In the genomic region with DNA sequence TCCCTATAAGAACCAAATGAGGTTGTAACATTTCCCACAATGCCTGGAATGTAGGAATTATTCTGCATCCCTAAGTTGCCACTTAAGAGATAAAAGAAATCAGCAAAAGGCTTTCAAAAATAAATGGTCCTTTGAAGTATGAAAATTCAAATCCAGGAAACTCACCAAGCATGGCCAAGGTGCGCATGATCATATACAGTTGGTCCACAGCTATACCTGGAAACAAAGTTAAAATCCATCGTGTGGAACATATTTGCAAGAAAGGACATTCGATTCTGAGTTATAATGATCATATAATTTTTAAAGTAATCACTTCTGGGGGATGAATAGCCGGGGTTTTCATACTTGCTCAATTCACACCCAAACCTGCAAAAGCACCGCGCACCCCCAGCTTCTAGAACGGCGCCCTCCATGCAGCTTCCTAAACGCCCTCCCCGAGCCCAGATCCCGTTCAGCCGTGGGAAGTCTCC, we compare ENCODE assay signal across 8 cellular contexts. TPM values are rescaled to one million over a fixed set of nuclear protein-coding genes. Genes with fewer than 3 reads are reported as not detected.
DNase-seq lines count a peak whose midpoint lies in the region; ATAC-seq, FAIRE-seq and TF ChIP-seq lines count a peak whose summit lies in the region.

No MANE protein-coding gene starts in this region.

- no peaks in the 10 kb centered on the region for H3K9me3 ChIP-seq in astrocyte (ENCODE audit: insufficient read depth, low read depth, low read length)

- peak overlapping the region; percentile 92 for H3K9ac ChIP-seq in astrocyte (ENCODE audit: low read length)

- intact Hi-C loops in lower leg skin (cut with DNase I; ENCODE audit: low total_unique reads) = no loop called here

- H3K27ac ChIP-seq in astrocyte (ENCODE audit: low read depth, low read length) = peak overlapping the region; percentile 78

- no peak for FAIRE-seq in astrocyte (lab: Jason Lieb, UNC)

- H3K27ac Mint-ChIP-seq in activated naive CD4-positive, alpha-beta T cell treated with anti-CD3 and anti-CD28 coated beads, Interleukin-2, amount 50 U/mL, for 24 hours = peak overlapping the region; percentile 59
- peak overlapping the region; percentile 91 for H3K27ac Mint-ChIP-seq in astrocyte (ENCODE audit: unreplicated experiment)
- peak overlapping the region; percentile 81 for H3K27ac Mint-ChIP-seq in type B pancreatic cell

- no peak for DNase-seq in activated naive CD4-positive, alpha-beta T cell (lab: John Stamatoyannopoulos, UW)
- no peak for DNase-seq in astrocyte (ENCODE audit: low read depth)
- no peak for DNase-seq in lower leg skin (ENCODE audit: low spot score in 2 of 2)
- no peak for DNase-seq in type B pancreatic cell (ENCODE audit: extremely low spot score, unreplicated experiment)
- DNase-seq in NOMO-1 treated with DMSO at 0.1 percent for 48 hours (lab: John Stamatoyannopoulos, UW; ENCODE audit: unreplicated experiment) = no peak
- DNase-seq in UCSD-AML1 (lab: John Stamatoyannopoulos, UW; ENCODE audit: unreplicated experiment) = no peak

- H2AFZ ChIP-seq in astrocyte (ENCODE audit: low read depth, low read length) = peak overlapping the region; percentile 50

- no peaks in the 10 kb centered on the region for H3K27me3 ChIP-seq in astrocyte (ENCODE audit: insufficient read depth, low read length)

- H3K4me2 ChIP-seq in astrocyte (ENCODE audit: low read length) = peak overlapping the region; percentile 88

- H3K4me1 Mint-ChIP-seq in activated naive CD4-positive, alpha-beta T cell treated with anti-CD3 and anti-CD28 coated beads, Interleukin-2, amount 50 U/mL, for 24 hours = peaks cover 43% of the 10 kb centered on the region
- H3K4me1 Mint-ChIP-seq in astrocyte (ENCODE audit: low read depth, unreplicated experiment) = peaks cover 17% of the 10 kb centered on the region
- peaks cover 30% of the 10 kb centered on the region for H3K4me1 Mint-ChIP-seq in type B pancreatic cell (ENCODE audit: unreplicated experiment)

- TF ChIP-seq POLR2A in lower leg skin (IDR thresholded peaks at IDR 0.05) = no peak

- TF ChIP-seq CTCF in astrocyte (IDR thresholded peaks at IDR 0.05; ENCODE audit: insufficient read depth, low read depth, low read length) (no peak), lower leg skin (IDR thresholded peaks at IDR 0.05) (no peak), type B pancreatic cell (conservative IDR thresholded peaks at IDR 0.05) (no peak)

- peaks cover 7% of the 10 kb centered on the region for H3K36me3 Mint-ChIP-seq in activated naive CD4-positive, alpha-beta T cell treated with anti-CD3 and anti-CD28 coated beads, Interleukin-2, amount 50 U/mL, for 24 hours
- H3K36me3 Mint-ChIP-seq in astrocyte (ENCODE audit: low read depth, unreplicated experiment) (peaks cover 9% of the 10 kb centered on the region), type B pancreatic cell (peaks cover 14% of the 10 kb centered on the region)

- peaks cover 19% of the 10 kb centered on the region for H4K20me1 ChIP-seq in astrocyte (ENCODE audit: insufficient read depth, low read length)

- no peak for ATAC-seq in HG02623 (IDR thresholded peaks at IDR 0.05; ENCODE audit: unreplicated experiment)

- no peaks in the 10 kb centered on the region for H3K9me3 Mint-ChIP-seq in activated naive CD4-positive, alpha-beta T cell treated with anti-CD3 and anti-CD28 coated beads, Interleukin-2, amount 50 U/mL, for 24 hours
- H3K9me3 Mint-ChIP-seq in astrocyte (ENCODE audit: unreplicated experiment) = no peaks in the 10 kb centered on the region
- no peaks in the 10 kb centered on the region for H3K9me3 Mint-ChIP-seq in type B pancreatic cell

- WGBS in lower leg skin, 2 donors = 2 to 3% methylated on average over 12 of the region's 12 CpGs

- H3K36me3 ChIP-seq in astrocyte (ENCODE audit: insufficient read depth, low read length) = peaks cover 13% of the 10 kb centered on the region

- peaks cover 43% of the 10 kb centered on the region for H3K79me2 ChIP-seq in astrocyte (ENCODE audit: insufficient read depth, low read length)

- H3K4me1 ChIP-seq in astrocyte (ENCODE audit: insufficient read depth, low read length) = peaks cover 30% of the 10 kb centered on the region

- H3K27me3 Mint-ChIP-seq in activated naive CD4-positive, alpha-beta T cell treated with anti-CD3 and anti-CD28 coated beads, Interleukin-2, amount 50 U/mL, for 24 hours = no peaks in the 10 kb centered on the region
- H3K27me3 Mint-ChIP-seq in astrocyte (ENCODE audit: low read depth, unreplicated experiment) (no peaks in the 10 kb centered on the region), type B pancreatic cell (no peaks in the 10 kb centered on the region)

- H3K4me3 Mint-ChIP-seq in activated naive CD4-positive, alpha-beta T cell treated with anti-CD3 and anti-CD28 coated beads, Interleukin-2, amount 50 U/mL, for 24 hours = peak overlapping the region; percentile 92
- H3K4me3 Mint-ChIP-seq in astrocyte (ENCODE audit: unreplicated experiment) (peak overlapping the region; percentile 95), type B pancreatic cell (peak overlapping the region; percentile 93)

- H3K4me3 ChIP-seq in astrocyte (ENCODE audit: insufficient read depth, low read depth, low read length) = peak overlapping the region; percentile 68
- peak overlapping the region; percentile 83 for H3K4me3 ChIP-seq in lower leg skin (ENCODE audit: low read depth, poor library complexity, severe bottlenecking)

RNA-seq across cellular contexts. Expression of a gene that starts 0.5 kb away (rescaled TPM):
- total RNA-seq in astrocyte (44.1 and 51.4 TPM in 2 replicates), lower leg skin (10 to 100 TPM; 33.9 to 64.7 (median 51.8) TPM), type B pancreatic cell (ENCODE audit: low replicate concordance) (62.0 and 73.4 TPM in 2 replicates)

RNA-seq across cellular contexts. Expression of a gene that starts 8.1 kb away (rescaled TPM):
- 10.0 and 11.8 TPM in 2 replicates for total RNA-seq in astrocyte
- total RNA-seq in lower leg skin = 10 to 100 TPM; 10.6 to 26.1 (median 13.7) TPM
- 17.8 and 18.0 TPM in 2 replicates for total RNA-seq in type B pancreatic cell (ENCODE audit: low replicate concordance)
